In genomic region chr3:50299638-50299928, GRCh38 we compare ENCODE assay signal across 8 cellular contexts. TPM values are rescaled to one million over a fixed set of nuclear protein-coding genes. Genes with fewer than 3 reads are reported as not detected.
DNase-seq lines count a peak whose midpoint lies in the region; ATAC-seq, FAIRE-seq and TF ChIP-seq lines count a peak whose summit lies in the region.

No MANE protein-coding gene starts in this region.

- peak; percentile 97 for FAIRE-seq in colon (lab: Jason Lieb, UNC)

- TF ChIP-seq CTCF in AG10803 (conservative IDR thresholded peaks at IDR 0.05; ENCODE audit: low read length) = no peak
- TF ChIP-seq CTCF in natural killer cell (IDR thresholded peaks at IDR 0.05) = no peak

- H3K4me3 Mint-ChIP-seq in natural killer cell = peak overlapping the region; percentile 97

- peak overlapping the region; percentile 70 for H3K4me3 ChIP-seq in AG10803 (ENCODE audit: low read length)

- H3K4me1 Mint-ChIP-seq in natural killer cell = peaks cover 18 to 33% of the 10 kb centered on the region in 2 donors

- no peaks in the 10 kb centered on the region for H3K36me3 Mint-ChIP-seq in natural killer cell

- peak overlapping the region; percentile 95 to 97 for H3K27ac Mint-ChIP-seq in natural killer cell

- no peaks in the 10 kb centered on the region for H3K9me3 Mint-ChIP-seq in natural killer cell

- H3K36me3 ChIP-seq in KOPT-K1 (ENCODE audit: insufficient read depth, low read length) = no peaks in the 10 kb centered on the region

- intact Hi-C loops in natural killer cell (cut with micrococcal nuclease) = loop anchor here (1.0 to 5.0 kb wide), 3 partner anchors 38 to 61 kb away; partner anchors contain the start of gene TMEM115

- H3K9me3 ChIP-seq in KOPT-K1 (ENCODE audit: insufficient read depth, low read length, poor library complexity, severe bottlenecking) = no peaks in the 10 kb centered on the region

- ATAC-seq in natural killer cell = no peak
- no peak for ATAC-seq in GM18502 (IDR thresholded peaks at IDR 0.05; ENCODE audit: poor library complexity, unreplicated experiment)

- DNase-seq in AG10803 (ENCODE audit: low read depth) (no peak), natural killer cell (no peak), activated gamma-delta T cell treated with Interleukin-2 at 50 U/mL for 16 hours (no peak), NCI-H345 (lab: John Stamatoyannopoulos, UW) (no peak), NCI-H187 (lab: John Stamatoyannopoulos, UW) (no peak)

- no peaks in the 10 kb centered on the region for H3K27me3 Mint-ChIP-seq in natural killer cell (ENCODE audit: low read depth in 2 of 2)

- peak overlapping the region; percentile 62 for H3K27ac ChIP-seq in KOPT-K1 (ENCODE audit: low read depth, low read length, poor library complexity, severe bottlenecking)

RNA-seq across cellular contexts. Expression of gene HYAL3, which starts 0.4 kb away (rescaled TPM):
- 1 to 10 TPM in 2 of 3 donors, under 1 TPM in 1; 0.93 to 2.0 (median 1.2) TPM for total RNA-seq in natural killer cell

RNA-seq across cellular contexts. Expression of gene NAA80, which starts 0.4 kb away (rescaled TPM):
- total RNA-seq in natural killer cell = 10 to 100 TPM; 22.2 to 30.3 (median 29.6) TPM

RNA-seq across cellular contexts. Expression of gene HYAL1, which starts 3.8 kb away (rescaled TPM):
- 1 to 10 TPM in 1 of 3 donors, under 1 TPM in 1, not detected in 1; 0.82 to 1.2 TPM for total RNA-seq in natural killer cell

RNA-seq across cellular contexts. Expression of gene IFRD2, which starts 7.4 kb away (rescaled TPM):
- 10 to 100 TPM; 27.8 to 39.1 (median 32.1) TPM for total RNA-seq in natural killer cell

RNA-seq across cellular contexts. Expression of gene LSMEM2, which starts 20.7 kb away (rescaled TPM):
- total RNA-seq in natural killer cell = not detected
